Comparison of ENCODE assay signal across 2 cellular contexts in the genomic region with DNA sequence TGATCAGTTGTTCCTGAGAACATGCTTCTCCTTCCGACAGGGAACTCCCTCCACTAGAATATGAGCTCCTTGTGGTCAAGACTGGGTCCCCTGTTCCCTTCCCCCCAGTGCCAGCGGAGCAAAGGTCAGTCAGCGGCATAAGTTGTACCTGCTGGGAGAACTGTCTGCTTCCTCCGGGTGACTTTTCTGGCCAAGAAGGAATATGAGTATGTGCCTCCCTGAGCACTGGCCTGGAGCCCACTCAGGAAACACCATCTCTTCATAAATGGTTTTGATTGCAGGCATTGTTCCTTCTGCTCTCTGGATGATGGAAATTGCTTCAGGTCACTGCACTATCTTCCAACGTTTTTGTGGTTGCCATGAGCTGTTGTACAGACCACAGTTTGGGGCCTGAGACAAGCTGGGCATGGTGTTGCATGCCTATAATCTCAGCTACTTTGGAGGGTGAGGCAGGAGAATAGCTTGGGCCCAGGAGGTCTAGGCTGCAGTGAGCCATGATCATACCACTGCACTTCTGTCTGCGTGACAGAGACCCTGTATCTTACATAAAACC.
TF ChIP-seq lines count a peak whose summit lies in the region.

No MANE protein-coding gene starts in this region.

TF ChIP-seq in SK-N-SH, 30 proteins besides CTCF, POLR2A, EP300 and RAD21:
- TF ChIP-seq NFIC (IDR thresholded peaks at IDR 0.05; ENCODE audit: borderline replicate concordance) (no peak), MEF2A (IDR thresholded peaks at IDR 0.05; ENCODE audit: borderline replicate concordance, low read depth) (no peak)
TF ChIP-seq in SK-N-SH: peak in this region for 0.

TF ChIP-seq in SK-N-SH treated with all-trans-retinoic acid at 6 μM for 48 hours, 23 proteins besides CTCF, POLR2A, EP300 and RAD21:
- TF ChIP-seq, protein P1, sequence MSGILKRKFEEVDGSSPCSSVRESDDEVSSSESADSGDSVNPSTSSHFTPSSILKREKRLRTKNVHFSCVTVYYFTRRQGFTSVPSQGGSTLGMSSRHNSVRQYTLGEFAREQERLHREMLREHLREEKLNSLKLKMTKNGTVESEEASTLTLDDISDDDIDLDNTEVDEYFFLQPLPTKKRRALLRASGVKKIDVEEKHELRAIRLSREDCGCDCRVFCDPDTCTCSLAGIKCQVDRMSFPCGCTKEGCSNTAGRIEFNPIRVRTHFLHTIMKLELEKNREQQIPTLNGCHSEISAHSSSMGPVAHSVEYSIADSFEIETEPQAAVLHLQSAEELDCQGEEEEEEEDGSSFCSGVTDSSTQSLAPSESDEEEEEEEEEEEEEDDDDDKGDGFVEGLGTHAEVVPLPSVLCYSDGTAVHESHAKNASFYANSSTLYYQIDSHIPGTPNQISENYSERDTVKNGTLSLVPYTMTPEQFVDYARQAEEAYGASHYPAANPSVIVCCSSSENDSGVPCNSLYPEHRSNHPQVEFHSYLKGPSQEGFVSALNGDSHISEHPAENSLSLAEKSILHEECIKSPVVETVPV (CRISPR knock-in tag; IDR thresholded peaks at IDR 0.05), result no peak
- TF ChIP-seq CSDC2 (CRISPR knock-in tag; IDR thresholded peaks at IDR 0.05) (no peak), ZNF565 (CRISPR knock-in tag; conservative IDR thresholded peaks at IDR 0.05; ENCODE audit: low read depth) (no peak), GLIS3 (CRISPR knock-in tag; IDR thresholded peaks at IDR 0.05) (no peak), TOX (CRISPR knock-in tag; IDR thresholded peaks at IDR 0.05; ENCODE audit: borderline replicate concordance) (no peak), PPARA (CRISPR knock-in tag; IDR thresholded peaks at IDR 0.05; ENCODE audit: borderline replicate concordance) (no peak), ZFP3 (CRISPR knock-in tag; IDR thresholded peaks at IDR 0.05) (no peak), TCF4 (CRISPR knock-in tag; IDR thresholded peaks at IDR 0.05; ENCODE audit: borderline replicate concordance) (no peak), BACH2 (CRISPR knock-in tag; IDR thresholded peaks at IDR 0.05; ENCODE audit: borderline replicate concordance) (no peak), ARNTL (CRISPR knock-in tag; IDR thresholded peaks at IDR 0.05; ENCODE audit: borderline replicate concordance, low read depth) (no peak), RARB (CRISPR knock-in tag; IDR thresholded peaks at IDR 0.05) (no peak), ZC3H10 (CRISPR knock-in tag; IDR thresholded peaks at IDR 0.05) (no peak), ISL1 (CRISPR knock-in tag; IDR thresholded peaks at IDR 0.05) (no peak)
- TF ChIP-seq, protein P2, sequence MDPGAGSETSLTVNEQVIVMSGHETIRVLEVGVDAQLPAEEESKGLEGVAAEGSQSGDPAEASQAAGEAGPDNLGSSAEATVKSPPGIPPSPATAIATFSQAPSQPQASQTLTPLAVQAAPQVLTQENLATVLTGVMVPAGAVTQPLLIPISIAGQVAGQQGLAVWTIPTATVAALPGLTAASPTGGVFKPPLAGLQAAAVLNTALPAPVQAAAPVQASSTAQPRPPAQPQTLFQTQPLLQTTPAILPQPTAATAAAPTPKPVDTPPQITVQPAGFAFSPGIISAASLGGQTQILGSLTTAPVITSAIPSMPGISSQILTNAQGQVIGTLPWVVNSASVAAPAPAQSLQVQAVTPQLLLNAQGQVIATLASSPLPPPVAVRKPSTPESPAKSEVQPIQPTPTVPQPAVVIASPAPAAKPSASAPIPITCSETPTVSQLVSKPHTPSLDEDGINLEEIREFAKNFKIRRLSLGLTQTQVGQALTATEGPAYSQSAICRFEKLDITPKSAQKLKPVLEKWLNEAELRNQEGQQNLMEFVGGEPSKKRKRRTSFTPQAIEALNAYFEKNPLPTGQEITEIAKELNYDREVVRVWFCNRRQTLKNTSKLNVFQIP (CRISPR knock-in tag; IDR thresholded peaks at IDR 0.05; ENCODE audit: borderline replicate concordance, low read depth), result no peak
- TF ChIP-seq, protein P3, sequence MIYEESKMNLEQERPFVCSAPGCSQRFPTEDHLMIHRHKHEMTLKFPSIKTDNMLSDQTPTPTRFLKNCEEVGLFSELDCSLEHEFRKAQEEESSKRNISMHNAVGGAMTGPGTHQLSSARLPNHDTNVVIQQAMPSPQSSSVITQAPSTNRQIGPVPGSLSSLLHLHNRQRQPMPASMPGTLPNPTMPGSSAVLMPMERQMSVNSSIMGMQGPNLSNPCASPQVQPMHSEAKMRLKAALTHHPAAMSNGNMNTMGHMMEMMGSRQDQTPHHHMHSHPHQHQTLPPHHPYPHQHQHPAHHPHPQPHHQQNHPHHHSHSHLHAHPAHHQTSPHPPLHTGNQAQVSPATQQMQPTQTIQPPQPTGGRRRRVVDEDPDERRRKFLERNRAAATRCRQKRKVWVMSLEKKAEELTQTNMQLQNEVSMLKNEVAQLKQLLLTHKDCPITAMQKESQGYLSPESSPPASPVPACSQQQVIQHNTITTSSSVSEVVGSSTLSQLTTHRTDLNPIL (CRISPR knock-in tag; IDR thresholded peaks at IDR 0.05; ENCODE audit: low read depth), result no peak
